In the genomic region with DNA sequence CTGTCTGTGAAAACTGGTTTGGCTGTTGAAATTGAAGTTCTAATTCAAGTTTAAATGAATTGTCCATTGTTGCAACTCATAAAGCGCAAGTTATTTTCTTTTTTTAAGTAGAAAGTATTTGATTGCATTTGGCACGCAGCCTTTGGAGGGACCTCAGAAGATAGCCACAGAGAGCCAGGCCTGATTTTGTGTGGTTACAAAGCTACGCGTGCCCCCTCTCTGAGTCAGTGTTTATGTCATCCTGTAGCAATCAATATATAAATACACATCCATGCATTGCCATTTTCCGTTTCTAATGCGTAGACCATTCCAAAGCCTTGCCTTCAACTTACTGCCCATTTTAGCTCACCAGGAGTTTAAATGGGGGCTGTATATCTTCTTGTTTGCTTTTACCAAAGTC, we compare ENCODE assay signal across 23 cellular contexts.
A peak's percentile ranks its signal among the peaks of the same experiment; 100 is the strongest.
DNase-seq lines count a peak whose midpoint lies in the region; ATAC-seq, FAIRE-seq and TF ChIP-seq lines count a peak whose summit lies in the region.
"Had no signal": no experiment of that assay in that cellular context is flagged by ENCODE, and none has a peak within 500 bp of the region (broad histone marks: within the 10 kb centered on the region; RNA-seq: fewer than 3 reads in every experiment).

No MANE protein-coding gene starts in this region.

- peak overlapping the region; percentile 63 for H3K9ac ChIP-seq in endothelial cell of umbilical vein (replicated peaks; ENCODE audit: extremely low read depth, insufficient read depth, low read length)

- H3K27ac ChIP-seq in GM23338 (ENCODE audit: low read depth) (peak overlapping the region; percentile 42; the same call in 1 of the 2 replicates), SJSA1 (peak overlapping the region; percentile 98), endothelial cell of umbilical vein (ENCODE audit: insufficient read depth, low read depth, low read length) (peak overlapping the region; percentile 97), psoas muscle (peak overlapping the region; percentile 85), vagina (no peak overlapping the region), ovary (no peak overlapping the region)

- no peaks in the 10 kb centered on the region for H3K9me2 ChIP-seq in GM23338 (ENCODE audit: insufficient read depth)

- CTCF ChIA-PET in endothelial cell of umbilical vein (lab: Charles Lee): no interaction called here

- no TSS peak for BruUV-seq in endothelial cell of umbilical vein (replicated peaks; lab: Mats Ljungman, UMichigan)

- TF ChIP-seq CTCF in GM23338 (conservative IDR thresholded peaks at IDR 0.05; ENCODE audit: low read depth in 2 of 2): no peak
- no peak for TF ChIP-seq CTCF in endothelial cell of umbilical vein (IDR thresholded peaks at IDR 0.05; ENCODE audit: extremely low read depth in 1 of 2, insufficient read depth in 1 of 2, low read depth in 1 of 2, low read length in 2 of 2)
- TF ChIP-seq CTCF in psoas muscle (IDR thresholded peaks at IDR 0.05): no peak
- TF ChIP-seq CTCF in progenitor cell of endocrine pancreas (IDR thresholded peaks at IDR 0.05; ENCODE audit: unreplicated experiment): no peak
- no peak for TF ChIP-seq CTCF in vagina (IDR thresholded peaks at IDR 0.05)
- TF ChIP-seq CTCF in ovary (IDR thresholded peaks at IDR 0.05): no peak

- dilution Hi-C loops in endothelial cell of umbilical vein (cut with MboI; ENCODE audit: extremely low pct_ligation_motif_present, low sequenced_read_pairs): no loop called here

- ATAC-seq in GM23338 (no peak), psoas muscle (no peak)

- H3K4me1 ChIP-seq in GM23338 (ENCODE audit: insufficient read depth) (peaks cover 21% of the 10 kb centered on the region), SJSA1 (replicated peaks) (peaks cover 43% of the 10 kb centered on the region), endothelial cell of umbilical vein (ENCODE audit: control insufficient read depth, extremely low read depth, insufficient read depth, low read length) (peaks cover 46% of the 10 kb centered on the region), psoas muscle (peaks cover 24% of the 10 kb centered on the region), vagina (peaks cover 31% of the 10 kb centered on the region), ovary (ENCODE audit: insufficient read depth) (peaks cover 17% of the 10 kb centered on the region)

- POLR2A ChIA-PET in endothelial cell of umbilical vein (lab: Charles Lee): no interaction called here

- H3K27ac Mint-ChIP-seq in GM23338 (no peak overlapping the region), progenitor cell of endocrine pancreas (no peak overlapping the region)
- H3K27ac Mint-ChIP-seq: activated CD4-positive, alpha-beta T cell treated with anti-CD3 and anti-CD28 coated beads, Interleukin-2, amount 10 ng/mL, durations not matched to agents 7 days and 5 days; activated naive CD4-positive, alpha-beta T cell treated with anti-CD3 and anti-CD28 coated beads for 36 hours had no signal

- H3K9me3 ChIP-seq in SJSA1 (replicated peaks): no peaks in the 10 kb centered on the region
- H3K9me3 ChIP-seq in endothelial cell of umbilical vein (replicated peaks; ENCODE audit: control insufficient read depth, insufficient read depth, low read length): no peaks in the 10 kb centered on the region
- no peaks in the 10 kb centered on the region for H3K9me3 ChIP-seq in psoas muscle
- H3K9me3 ChIP-seq in vagina: no peaks in the 10 kb centered on the region
- no peaks in the 10 kb centered on the region for H3K9me3 ChIP-seq in ovary
- H3K9me3 ChIP-seq: right atrium auricular region had no signal

- H4K20me1 ChIP-seq in GM23338 (replicated peaks; ENCODE audit: insufficient read depth) (no peaks in the 10 kb centered on the region; the same call in 1 of the 2 replicates), endothelial cell of umbilical vein (replicated peaks; ENCODE audit: control insufficient read depth, extremely low read depth, insufficient read depth, low read length) (no peaks in the 10 kb centered on the region)

- H3K4me2 ChIP-seq in GM23338 (no peak overlapping the region), endothelial cell of umbilical vein (ENCODE audit: insufficient read depth, low read length) (no peak overlapping the region)

- DNase-seq in GM23338 (ENCODE audit: low spot score) (no peak), SJSA1 (ENCODE audit: low read depth in 1 of 2, low spot score in 2 of 2) (peak; percentile 71 to 74), endothelial cell of umbilical vein (ENCODE audit: low read depth, low spot score) (no peak), psoas muscle (no peak), progenitor cell of endocrine pancreas (ENCODE audit: low spot score, unreplicated experiment) (no peak), posterior vena cava (ENCODE audit: low spot score) (no peak), vagina (ENCODE audit: extremely low spot score in 2 of 2) (no peak), ovary (no peak)
- DNase-seq: activated CD4-positive, alpha-beta T cell treated with anti-CD3 and anti-CD28 coated beads, Interleukin-2, amount 10 ng/mL, durations not matched to agents 7 days and 5 days; activated naive CD4-positive, alpha-beta T cell treated with anti-CD3 and anti-CD28 coated beads for 36 hours; activated T-cell treated with anti-CD3 and anti-CD28 coated beads for 4 hours; AML-193; cerebellar nuclear complex; GF-D8; GOT3; NCI-H146; NCI-H446; stimulated activated CD4-positive, alpha-beta T cell treated with anti-CD3 and anti-CD28 coated beads, Interleukin-1b, Interleukin-23, amount 100 ng/mL, for 48 hours; T-helper 9 cell had no signal

- peaks cover 13% of the 10 kb centered on the region for H3K36me3 Mint-ChIP-seq in GM23338 (ENCODE audit: low read depth)
- H3K36me3 Mint-ChIP-seq in progenitor cell of endocrine pancreas (ENCODE audit: insufficient read depth): peaks cover 22% of the 10 kb centered on the region

- no peaks in the 10 kb centered on the region for H3K9me3 Mint-ChIP-seq in GM23338
- no peaks in the 10 kb centered on the region for H3K9me3 Mint-ChIP-seq in progenitor cell of endocrine pancreas (ENCODE audit: low read depth)
- H3K9me3 Mint-ChIP-seq: activated CD4-positive, alpha-beta T cell treated with anti-CD3 and anti-CD28 coated beads, Interleukin-2, amount 10 ng/mL, durations not matched to agents 7 days and 5 days; activated naive CD4-positive, alpha-beta T cell treated with anti-CD3 and anti-CD28 coated beads for 36 hours had no signal

- no peak for FAIRE-seq in endothelial cell of umbilical vein (lab: Jason Lieb, UNC)
- FAIRE-seq: endometrium, GM12892, islet of Langerhans had no signal

- H3K4me3 Mint-ChIP-seq in GM23338: no peak overlapping the region
- H3K4me3 Mint-ChIP-seq in progenitor cell of endocrine pancreas (ENCODE audit: low read depth): no peak overlapping the region
- H3K4me3 Mint-ChIP-seq: activated CD4-positive, alpha-beta T cell treated with anti-CD3 and anti-CD28 coated beads, Interleukin-2, amount 10 ng/mL, durations not matched to agents 7 days and 5 days; activated naive CD4-positive, alpha-beta T cell treated with anti-CD3 and anti-CD28 coated beads for 36 hours had no signal

- H3K36me3 ChIP-seq in GM23338 (ENCODE audit: insufficient read depth) (no peaks in the 10 kb centered on the region; the same call in none of the 2 replicates), SJSA1 (no peaks in the 10 kb centered on the region), endothelial cell of umbilical vein (ENCODE audit: control insufficient read depth in 2 of 2, extremely low read depth in 1 of 2, insufficient read depth in 2 of 2, low read length in 2 of 2) (no peaks in the 10 kb centered on the region), psoas muscle (ENCODE audit: insufficient read depth in 1 of 2, low read depth in 1 of 2) (peaks cover 0 to 4% of the 10 kb centered on the region in 2 donors), vagina (peaks cover 0 to 17% of the 10 kb centered on the region in 2 donors), ovary (no peaks in the 10 kb centered on the region)
- H3K36me3 ChIP-seq: right atrium auricular region had no signal

- H3K27me3 Mint-ChIP-seq in GM23338 (ENCODE audit: insufficient read depth, low read depth, poor library complexity) (peaks cover 17% of the 10 kb centered on the region), progenitor cell of endocrine pancreas (no peaks in the 10 kb centered on the region)
- H3K27me3 Mint-ChIP-seq: activated CD4-positive, alpha-beta T cell treated with anti-CD3 and anti-CD28 coated beads, Interleukin-2, amount 10 ng/mL, durations not matched to agents 7 days and 5 days had no signal

- H3K79me2 ChIP-seq in GM23338 (replicated peaks; ENCODE audit: insufficient read depth) (no peaks in the 10 kb centered on the region), endothelial cell of umbilical vein (ENCODE audit: control insufficient read depth, insufficient read depth, low read length) (no peaks in the 10 kb centered on the region)

- H3K27me3 ChIP-seq in GM23338 (ENCODE audit: insufficient read depth): no peaks in the 10 kb centered on the region
- H3K27me3 ChIP-seq in SJSA1 (replicated peaks): no peaks in the 10 kb centered on the region
- no peaks in the 10 kb centered on the region for H3K27me3 ChIP-seq in endothelial cell of umbilical vein (ENCODE audit: control insufficient read depth in 2 of 2, insufficient read depth in 2 of 2, low read length in 2 of 2)
- no peaks in the 10 kb centered on the region for H3K27me3 ChIP-seq in psoas muscle (ENCODE audit: insufficient read depth in 3 of 3, low read length in 2 of 3)
- no peaks in the 10 kb centered on the region for H3K27me3 ChIP-seq in vagina
- no peaks in the 10 kb centered on the region for H3K27me3 ChIP-seq in ovary
- H3K27me3 ChIP-seq: right atrium auricular region had no signal

- no peak for TF ChIP-seq EP300 in ovary (IDR thresholded peaks at IDR 0.05)

- intact Hi-C loops in endothelial cell of umbilical vein (cut with micrococcal nuclease) (no loop called here), psoas muscle (cut with DNase I) (loop anchor here in 1 of 2 donors (5.0 kb wide), 1 partner anchor 37 kb away; no protein-coding TSS in a partner anchor), posterior vena cava (cut with DNase I) (no loop called here), vagina (cut with DNase I) (no loop called here), ovary (cut with DNase I) (no loop called here)

- no peaks in the 10 kb centered on the region; the same call in 1 of the 2 replicates for H3F3A ChIP-seq in GM23338 (replicated peaks; ENCODE audit: low read depth)

- H3K4me3 ChIP-seq in GM23338 (no peak overlapping the region), SJSA1 (no peak overlapping the region), endothelial cell of umbilical vein (replicated peaks in 1 of 3; ENCODE audit: insufficient read depth in 1 of 3, low read depth in 1 of 3, low read length in 3 of 3) (no peak overlapping the region), psoas muscle (no peak overlapping the region), vagina (no peak overlapping the region), ovary (no peak overlapping the region)
- H3K4me3 ChIP-seq: right atrium auricular region had no signal

- WGBS in psoas muscle, 3 donors: 96 to 99% (median 99%) methylated on average over 6 of the region's 6 CpGs
- 93 to 97% (median 94%) methylated on average over 6 of the region's 6 CpGs for WGBS in ovary, 3 donors

- H2AFZ ChIP-seq in GM23338 (no peak overlapping the region), endothelial cell of umbilical vein (ENCODE audit: low read depth, low read length) (no peak overlapping the region)

- no peaks in the 10 kb centered on the region for H3K9me1 ChIP-seq in endothelial cell of umbilical vein (replicated peaks; ENCODE audit: control insufficient read depth, extremely low read depth, insufficient read depth, low read length)

- peaks cover 30% of the 10 kb centered on the region for H3K4me1 Mint-ChIP-seq in GM23338
- H3K4me1 Mint-ChIP-seq in progenitor cell of endocrine pancreas (ENCODE audit: low read depth): peaks cover 2% of the 10 kb centered on the region

- TF ChIP-seq POLR2A in endothelial cell of umbilical vein (IDR thresholded peaks at IDR 0.05; ENCODE audit: low read depth, low read length) (no peak), vagina (IDR thresholded peaks at IDR 0.05) (no peak), ovary (IDR thresholded peaks at IDR 0.05) (no peak)

Comparison
In these comparisons a context has a peak if more than half of its experiments do, and no peak if none do; other contexts are left out.
1. DNase-seq: peak in SJSA1 (2 of 2); none in GM23338 (single experiment), endothelial cell of umbilical vein (single experiment), psoas muscle (0 of 2), progenitor cell of endocrine pancreas (single experiment), posterior vena cava (single experiment), vagina (0 of 2) and ovary (0 of 5).
2. H3K27ac ChIP-seq: peak in GM23338 (single experiment), SJSA1 (single experiment), endothelial cell of umbilical vein (single experiment) and psoas muscle (single experiment); none in vagina (single experiment) and ovary (0 of 2).